In the genomic region with DNA sequence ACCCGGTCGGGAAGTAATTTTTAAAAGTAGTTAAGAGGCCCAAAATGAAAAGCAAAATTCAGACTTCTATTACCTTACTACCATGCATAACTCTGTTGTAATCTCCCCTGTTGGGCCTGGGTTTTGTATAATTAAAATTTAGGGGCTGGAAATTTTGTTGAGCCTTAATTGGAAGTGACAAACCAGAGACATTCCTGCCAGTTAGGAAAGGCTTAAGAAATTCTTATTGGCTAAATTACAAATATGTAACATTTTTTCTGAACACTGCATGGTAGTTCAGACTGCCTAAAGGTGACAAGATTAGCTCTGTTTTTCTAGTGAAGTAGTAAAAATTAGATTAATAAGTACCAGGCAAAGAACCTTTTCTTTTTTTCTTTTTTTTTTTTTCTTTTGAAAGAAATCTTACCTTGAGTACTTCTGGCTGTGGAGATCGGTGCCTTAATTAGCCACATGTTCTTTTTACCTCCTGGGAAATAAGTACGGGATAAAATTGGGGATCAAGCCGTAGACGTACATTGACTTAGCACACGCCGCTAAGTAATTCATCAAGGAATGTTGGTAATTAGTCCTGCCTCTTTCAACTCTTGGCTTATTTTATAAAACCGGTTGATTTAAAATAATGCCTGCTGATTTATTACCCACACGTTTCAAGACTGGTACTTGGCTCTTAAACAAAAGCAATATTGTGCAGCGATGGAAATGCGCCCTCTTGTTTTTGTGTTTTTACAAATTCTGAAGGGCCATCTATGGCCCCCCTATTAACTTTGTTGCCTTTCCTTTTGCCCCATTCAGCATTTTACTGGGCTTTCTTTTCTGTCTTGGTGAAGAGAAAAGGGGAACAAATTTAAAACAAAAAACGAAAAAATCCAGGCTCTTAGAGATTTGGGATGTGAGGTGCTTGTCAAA, we compare ENCODE assay signal across 28 cellular contexts.
DNase-seq lines count a peak whose midpoint lies in the region; FAIRE-seq lines count a peak whose summit lies in the region.
"Had no signal": no experiment of that assay in that cellular context is flagged by ENCODE, and none has a peak within 500 bp of the region (broad histone marks: within the 10 kb centered on the region; RNA-seq: fewer than 3 reads in every experiment).

No MANE protein-coding gene starts in this region.

- no peaks in the 10 kb centered on the region for H3K9me3 ChIP-seq in subcutaneous abdominal adipose tissue (ENCODE audit: control insufficient read depth in 5 of 5, low read length in 5 of 5)
- H3K9me3 ChIP-seq: BLaER1 treated with 17β-estradiol and CSF1 and Interleukin-3, amounts not matched to agents 10 nM and 100 nM; esophagus muscularis mucosa; sigmoid colon; uterus had no signal

- peak; percentile 100 for FAIRE-seq in G401.6 (lab: Jason Lieb, UNC)
- FAIRE-seq: HepG2, keratinocyte had no signal

- peak in 11 of 61 donors; percentile 3 to 40 (median 19) for DNase-seq in caudate nucleus (lab: John Stamatoyannopoulos, UW)
- no peak for DNase-seq in germinal center (ENCODE audit: low spot score)
- DNase-seq in NCI-H1105 treated with DMSO at 0.1 percent for 48 hours (lab: John Stamatoyannopoulos, UW), result no peak
- DNase-seq in activated T-cell treated with anti-CD3 and anti-CD28 coated beads for 4 hours, result no peak
- no peak for DNase-seq in SW480 (ENCODE audit: low spot score)
- DNase-seq: activated B cell treated with CpG ODN at 0.5 μM for 24 hours; activated CD4-positive, alpha-beta T cell treated with anti-CD3 and anti-CD28 coated beads, Interleukin-2, amount 50 U/mL, for 48 hours; activated naive CD4-positive, alpha-beta T cell treated with anti-CD3 and anti-CD28 coated beads, Interleukin-2, amount 10 ng/mL, durations not matched to agents 7 days and 5 days; DMS79 treated with DMSO at 0.1 percent for 48 hours; endodermal cell; GM23248; Kasumi-1; NCI-H1436 treated with DMSO at 0.1 percent for 48 hours; NCI-H2107; NCI-H524; SHP77 treated with DMSO at 0.1 percent for 48 hours; sigmoid colon; stimulated activated CD4-positive, alpha-beta T cell treated with anti-CD3 and anti-CD28 coated beads, Interleukin-4, amount 100 ng/mL, for 24 hours; uterus had no signal

- H3K9ac ChIP-seq in subcutaneous abdominal adipose tissue (ENCODE audit: low read length in 5 of 5), result peak overlapping the region in 1 of 5 donors; percentile 48
- H3K9ac ChIP-seq: BLaER1 treated with 17β-estradiol and CSF1 and Interleukin-3, amounts not matched to agents 10 nM and 100 nM; GM23248; parathyroid adenoma had no signal

- peak overlapping the region in 1 of 5 donors; percentile 8 for H3K4me3 ChIP-seq in subcutaneous abdominal adipose tissue (ENCODE audit: low read depth in 1 of 5, low read length in 5 of 5)
- H3K4me3 ChIP-seq: BLaER1 treated with 17β-estradiol and CSF1 and Interleukin-3, amounts not matched to agents 10 nM and 100 nM; cardiac muscle cell; GM23248; sigmoid colon; uterus had no signal

- H3K27ac ChIP-seq in caudate nucleus (ENCODE audit: low read depth, low read length) (peak overlapping the region; percentile 65), layer of hippocampus (ENCODE audit: low read depth, low read length) (peak overlapping the region; percentile 62), subcutaneous abdominal adipose tissue (ENCODE audit: low read depth, low read length) (peak overlapping the region; percentile 59)
- H3K27ac ChIP-seq: BLaER1 treated with 17β-estradiol and CSF1 and Interleukin-3, amounts not matched to agents 10 nM and 100 nM; cardiac muscle cell; GM23248; parathyroid adenoma had no signal

- no peaks in the 10 kb centered on the region for H3K36me3 ChIP-seq in subcutaneous abdominal adipose tissue (ENCODE audit: control insufficient read depth in 5 of 5, insufficient read depth in 5 of 5, low read length in 5 of 5)
- H3K36me3 ChIP-seq: uterus had no signal

- H3K4me1 ChIP-seq in subcutaneous abdominal adipose tissue (ENCODE audit: control insufficient read depth in 5 of 5, insufficient read depth in 5 of 5, low read length in 5 of 5), result peaks cover 0 to 32% (median 13%) of the 10 kb centered on the region in 5 donors
- H3K4me1 ChIP-seq: BLaER1 treated with 17β-estradiol and CSF1 and Interleukin-3, amounts not matched to agents 10 nM and 100 nM had no signal

- H3K27me3 ChIP-seq in layer of hippocampus (ENCODE audit: control insufficient read depth, insufficient read depth, low read length) (no peaks in the 10 kb centered on the region), subcutaneous abdominal adipose tissue (ENCODE audit: control insufficient read depth in 5 of 5, insufficient read depth in 4 of 5, low read length in 5 of 5) (no peaks in the 10 kb centered on the region)
- H3K27me3 ChIP-seq: BLaER1 treated with 17β-estradiol and CSF1 and Interleukin-3, amounts not matched to agents 10 nM and 100 nM; cardiac muscle cell; esophagus muscularis mucosa; sigmoid colon; uterus had no signal
